ENCODE assay signal across 11 cellular contexts in the genomic region with DNA sequence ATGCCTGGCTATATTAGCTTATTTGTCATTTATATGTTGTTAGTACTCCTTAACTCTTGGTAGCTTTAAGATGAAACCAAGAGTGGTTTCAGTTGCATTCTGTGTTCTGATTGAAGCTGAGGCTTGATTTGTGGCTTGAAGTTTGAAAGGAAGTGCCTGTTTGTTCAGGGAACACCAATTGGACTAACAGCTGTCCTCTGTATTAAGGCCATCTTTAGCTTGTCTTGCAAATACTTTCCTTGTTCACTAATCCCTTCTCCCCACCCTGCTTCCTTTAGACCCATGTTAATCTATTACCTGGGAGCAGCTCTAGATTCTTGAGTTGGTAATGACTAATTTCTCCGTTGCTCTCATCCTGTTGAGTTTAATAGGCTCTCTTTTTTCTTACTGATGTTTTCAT. TPM values are rescaled to one million over a fixed set of nuclear protein-coding genes. Genes with fewer than 3 reads are reported as not detected.
DNase-seq lines count a peak whose midpoint lies in the region; ATAC-seq, FAIRE-seq and TF ChIP-seq lines count a peak whose summit lies in the region.
"Had no signal": no experiment of that assay in that cellular context is flagged by ENCODE, and none has a peak within 500 bp of the region (broad histone marks: within the 10 kb centered on the region; RNA-seq: fewer than 3 reads in every experiment).

No MANE protein-coding gene starts in this region.

- no peak overlapping the region for H3K27ac ChIP-seq in CD4-positive, alpha-beta T cell (ENCODE audit: low read depth, low read length)
- peak overlapping the region; percentile 89 for H3K27ac ChIP-seq in SJCRH30
- H3K27ac ChIP-seq in keratinocyte (ENCODE audit: control insufficient read depth, insufficient read depth, low read length), result peak overlapping the region; percentile 99

- ATAC-seq in CD4-positive, alpha-beta T cell (ENCODE audit: poor library complexity), result no peak
- ATAC-seq in GM21723 (IDR thresholded peaks at IDR 0.05; ENCODE audit: unreplicated experiment) (peak; percentile 53), HG02870 (IDR thresholded peaks at IDR 0.05; ENCODE audit: unreplicated experiment) (no peak)
- ATAC-seq: stimulated activated effector memory CD8-positive, alpha-beta T cell treated with anti-CD3 and anti-CD28 coated beads, Interleukin-12 subunit alpha, Interleukin-12 subunit beta, amount 100 ng/mL, for 72 hours had no signal

- H3K27me3 ChIP-seq in CD4-positive, alpha-beta T cell (ENCODE audit: control insufficient read depth, insufficient read depth, low read length), result no peaks in the 10 kb centered on the region
- H3K27me3 ChIP-seq in SJCRH30 (no peaks in the 10 kb centered on the region), keratinocyte (ENCODE audit: control insufficient read depth, extremely low read depth, insufficient read depth, low read length) (no peaks in the 10 kb centered on the region)

- H3K79me2 ChIP-seq in keratinocyte (ENCODE audit: control insufficient read depth, insufficient read depth, low read length), result peaks cover 86% of the 10 kb centered on the region

- peak overlapping the region; percentile 92 for H3K4me3 Mint-ChIP-seq in CD4-positive, alpha-beta T cell
- H3K4me3 Mint-ChIP-seq: stimulated activated effector memory CD8-positive, alpha-beta T cell treated with anti-CD3 and anti-CD28 coated beads, Interleukin-12 subunit alpha, Interleukin-12 subunit beta, amount 100 ng/mL, for 72 hours had no signal

- H3K4me1 ChIP-seq in SJCRH30, result peaks cover 73% of the 10 kb centered on the region
- H3K4me1 ChIP-seq in keratinocyte (ENCODE audit: control insufficient read depth, extremely low read depth, insufficient read depth, low read length), result peaks cover 94% of the 10 kb centered on the region

- H4K20me1 ChIP-seq in keratinocyte (ENCODE audit: control insufficient read depth, extremely low read depth, insufficient read depth, low read length), result peaks cover 2% of the 10 kb centered on the region

- H3K9me3 ChIP-seq in CD4-positive, alpha-beta T cell (ENCODE audit: control insufficient read depth, low read length), result no peaks in the 10 kb centered on the region
- H3K9me3 ChIP-seq in SJCRH30 (replicated peaks) (no peaks in the 10 kb centered on the region), keratinocyte (ENCODE audit: control insufficient read depth, low read depth, low read length) (no peaks in the 10 kb centered on the region)

- POLR2A ChIA-PET in CD4-positive, alpha-beta T cell (lab: Charles Lee), result interaction anchor here (0.6 to 22.8 kb wide), 11 partner anchors 8 to 754 kb away, joined by 3 to 482 read pairs (median 5); partner anchors contain the start of genes DYNC1I2, HAT1 and ITGA6

- no peak overlapping the region for H2AFZ ChIP-seq in keratinocyte (ENCODE audit: control insufficient read depth, low read length)

- dilution Hi-C loops in keratinocyte (cut with MboI; ENCODE audit: extremely low pct_ligation_motif_present, low sequenced_read_pairs), result no loop called here

- DNase-seq in CD4-positive, alpha-beta T cell, result no peak
- DNase-seq in SJCRH30, result peak; percentile 24 to 74
- DNase-seq in keratinocyte (ENCODE audit: low read depth, low spot score), result no peak
- no peak for DNase-seq in head of caudate nucleus
- DNase-seq in stimulated activated CD4-positive, alpha-beta T cell treated with anti-CD3 and anti-CD28 coated beads, Interleukin-4, amount 100 ng/mL, for 1 hour, result no peak
- no peak for DNase-seq in Ammon's horn (ENCODE audit: low spot score)
- DNase-seq: hippocampal formation had no signal

- H3K9ac ChIP-seq in keratinocyte (ENCODE audit: control insufficient read depth, extremely low read depth, insufficient read depth, low read length), result peak overlapping the region; percentile 82

- peak; percentile 67 for FAIRE-seq in keratinocyte (lab: Jason Lieb, UNC)
- FAIRE-seq: TTC549 had no signal

- no peak for TF ChIP-seq CTCF in CD4-positive, alpha-beta T cell (IDR thresholded peaks at IDR 0.05)
- no peak for TF ChIP-seq CTCF in keratinocyte (optimal IDR thresholded peaks at IDR 0.05 in 1 of 3, IDR thresholded peaks at IDR 0.05 in 1 of 3, conservative IDR thresholded peaks at IDR 0.05 in 1 of 3; ENCODE audit: extremely low read depth in 1 of 3, insufficient read depth in 2 of 3, low read length in 3 of 3)

- H3K4me1 Mint-ChIP-seq in CD4-positive, alpha-beta T cell (ENCODE audit: low read depth), result peaks cover 66% of the 10 kb centered on the region

- H3K4me3 ChIP-seq in SJCRH30 (no peak overlapping the region), keratinocyte (ENCODE audit: control insufficient read depth in 2 of 3, extremely low read depth in 1 of 3, insufficient read depth in 2 of 3, low read depth in 1 of 3, low read length in 3 of 3) (peak overlapping the region in 2 of 3 experiments; percentile 43 to 50)

- intact Hi-C loops in CD4-positive, alpha-beta T cell (cut with DNase I, micrococcal nuclease), result no loop called here
- intact Hi-C loops in head of caudate nucleus (cut with DNase I), result no loop called here

- peak overlapping the region; percentile 84 for H3K4me2 ChIP-seq in keratinocyte (ENCODE audit: control insufficient read depth, extremely low read depth, insufficient read depth, low read depth, low read length)

- no peaks in the 10 kb centered on the region for H3K9me3 Mint-ChIP-seq in CD4-positive, alpha-beta T cell
- H3K9me3 Mint-ChIP-seq: stimulated activated effector memory CD8-positive, alpha-beta T cell treated with anti-CD3 and anti-CD28 coated beads, Interleukin-12 subunit alpha, Interleukin-12 subunit beta, amount 100 ng/mL, for 72 hours had no signal

- peak overlapping the region; percentile 89 for H3K27ac Mint-ChIP-seq in CD4-positive, alpha-beta T cell
- H3K27ac Mint-ChIP-seq: stimulated activated effector memory CD8-positive, alpha-beta T cell treated with anti-CD3 and anti-CD28 coated beads, Interleukin-12 subunit alpha, Interleukin-12 subunit beta, amount 100 ng/mL, for 72 hours had no signal

- CTCF ChIA-PET in CD4-positive, alpha-beta T cell (lab: Charles Lee), result interaction anchor here (0.6 to 16.8 kb wide), 7 partner anchors 8 to 76 kb away, joined by 3 to 187 read pairs (median 3); partner anchors contain the start of gene ITGA6

- H3K36me3 ChIP-seq in SJCRH30 (no peaks in the 10 kb centered on the region), keratinocyte (ENCODE audit: control insufficient read depth in 2 of 2, extremely low read depth in 1 of 2, insufficient read depth in 2 of 2, low read length in 2 of 2) (peaks cover 5 to 34% of the 10 kb centered on the region in 2 experiments)

- no peaks in the 10 kb centered on the region for H3K27me3 Mint-ChIP-seq in CD4-positive, alpha-beta T cell

- H3K9me1 ChIP-seq in keratinocyte (ENCODE audit: control insufficient read depth, extremely low read depth, insufficient read depth, low read length), result no peaks in the 10 kb centered on the region

- H3K36me3 Mint-ChIP-seq in CD4-positive, alpha-beta T cell (ENCODE audit: low read depth), result peaks cover 14% of the 10 kb centered on the region
- H3K36me3 Mint-ChIP-seq: stimulated activated effector memory CD8-positive, alpha-beta T cell treated with anti-CD3 and anti-CD28 coated beads, Interleukin-12 subunit alpha, Interleukin-12 subunit beta, amount 100 ng/mL, for 72 hours had no signal

RNA-seq across cellular contexts. Expression of gene ITGA6, which starts 13.4 kb away (rescaled TPM):
- total RNA-seq in CD4-positive, alpha-beta T cell, result 10 to 100 TPM; 53.5 to 58.0 TPM
- total RNA-seq in SJCRH30 (2014; rRNA removed; shearing (Covaris generic)), result 52.3 and 57.8 TPM in 2 replicates
- polyA plus RNA-seq in keratinocyte, result 258 to 441 TPM (median 273 TPM) in 3 replicates
- polyA plus RNA-seq in keratinocyte (2011; ENCODE audit: low read depth), result 360 TPM
- polyA plus RNA-seq in keratinocyte (2011; cell fraction: cytosol; rRNA removed), result 148 and 205 TPM in 2 replicates
- polyA plus RNA-seq in keratinocyte (2011; cell fraction: nucleus; rRNA removed), result 661 and 820 TPM in 2 replicates
- 169 and 660 TPM in 2 replicates for polyA plus RNA-seq in keratinocyte (2012; ENCODE audit: low replicate concordance)
- 374 to 691 TPM (median 492 TPM) in 3 replicates for polyA minus RNA-seq in keratinocyte
- 252 TPM for polyA minus RNA-seq in keratinocyte (2011; cell fraction: cytosol; rRNA and poly(A)+ RNA removed)
- polyA minus RNA-seq in keratinocyte (2011; cell fraction: nucleus; rRNA and poly(A)+ RNA removed), result 750 and 1,558 TPM in 2 replicates

Comparison
In these comparisons a context has a peak if more than half of its experiments do, and no peak if none do; other contexts are left out.
1. DNase-seq: peak in SJCRH30 (2 of 2); none in CD4-positive, alpha-beta T cell (0 of 10), keratinocyte (single experiment), head of caudate nucleus (0 of 42), stimulated activated CD4-positive, alpha-beta T cell treated with anti-CD3 and anti-CD28 coated beads, Interleukin-4, amount 100 ng/mL, for 1 hour (single experiment) and Ammon's horn (single experiment).